28 cellular contexts compared by ENCODE assay signal in the genomic region with DNA sequence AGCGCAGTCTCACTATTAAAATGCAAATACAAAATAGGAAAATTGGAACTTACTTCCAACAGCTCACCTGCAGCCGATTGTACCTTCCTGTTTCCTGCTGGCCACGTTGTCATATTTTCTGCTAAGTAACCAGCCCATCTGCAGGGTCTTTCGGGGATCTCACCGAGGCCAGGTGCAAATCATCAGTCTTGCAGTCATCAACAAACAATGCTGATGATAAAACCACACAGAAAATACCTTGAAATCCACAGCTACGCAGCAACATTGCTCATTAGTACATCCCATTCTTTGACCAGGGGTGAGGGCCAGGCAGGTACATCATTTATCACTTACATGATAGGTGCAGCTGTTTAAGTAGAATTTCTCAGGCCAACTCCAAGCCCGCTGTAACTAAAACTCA.
"Had no signal": no experiment of that assay in that cellular context is flagged by ENCODE, and none has a peak within 500 bp of the region (broad histone marks: within the 10 kb centered on the region; RNA-seq: fewer than 3 reads in every experiment).

No MANE protein-coding gene starts in this region.

- H3K9me3 ChIP-seq: neutrophil, ovary, vagina had no signal

- H3K27ac Mint-ChIP-seq: activated CD4-positive, alpha-beta T cell treated with anti-CD3 and anti-CD28 coated beads, Interleukin-2, amount 10 ng/mL, durations not matched to agents 7 days and 5 days; activated CD8-positive, alpha-beta T cell treated with anti-CD3 and anti-CD28 coated beads, Interleukin-2, amount 10 ng/mL, durations not matched to agents 7 days and 5 days; activated naive CD4-positive, alpha-beta T cell treated with anti-CD3 and anti-CD28 coated beads, Interleukin-2, amount 50 U/mL, for 24 hours; activated T-cell treated with anti-CD3 and anti-CD28 coated beads, Interleukin-2, amount 50 U/mL, for 24 hours; activated T-helper 17 cell treated with anti-CD3 and anti-CD28 coated beads, Interleukin-2, amount 50 U/mL, for 72 hours; effector memory CD8-positive, alpha-beta T cell; mesothelial cell of epicardium; naive B cell; nephron progenitor cell; progenitor cell of endocrine pancreas; stimulated activated memory B cell treated with anti-CD40 and anti-IgM and Interleukin-4, amounts not matched to agents 10 μg/mL and 1 μg/mL and 100 μg/mL, for 72 hours had no signal

- H3K27me3 Mint-ChIP-seq: naive B cell; progenitor cell of endocrine pancreas; stimulated activated memory B cell treated with anti-CD40 and anti-IgM and Interleukin-4, amounts not matched to agents 10 μg/mL and 1 μg/mL and 100 μg/mL, for 72 hours had no signal

- DNase-seq: activated CD4-positive, alpha-beta T cell treated with anti-CD3 and anti-CD28 coated beads for 1 hour; activated CD4-positive, alpha-beta T cell treated with anti-CD3 and anti-CD28 coated beads, Interleukin-2, amount 10 ng/mL, durations not matched to agents 7 days and 5 days; activated CD8-positive, alpha-beta T cell treated with anti-CD3 and anti-CD28 coated beads, Interleukin-2, amount 10 ng/mL, durations not matched to agents 7 days and 5 days; activated gamma-delta T cell treated with Interleukin-2 at 50 U/mL for 16 hours; activated T-cell treated with anti-CD3 and anti-CD28 coated beads, Interleukin-2, amount 50 U/mL, for 24 hours; cortex of kidney; effector memory CD8-positive, alpha-beta T cell; left cardiac atrium; mammary epithelial cell; naive B cell; nephron progenitor cell; stimulated activated CD4-positive, alpha-beta T cell treated with anti-CD3 and anti-CD28 coated beads, Interleukin-4, amount 100 ng/mL, for 24 hours; stimulated activated naive CD8-positive, alpha-beta T cell treated with anti-CD3 and anti-CD28 coated beads, Interleukin-15, amount 100 ng/mL, for 72 hours; T-helper 2 cell had no signal

- H3K27me3 ChIP-seq: cardiac muscle cell, hepatocyte, ovary, tibial nerve, vagina had no signal

- H3K36me3 Mint-ChIP-seq: activated naive CD4-positive, alpha-beta T cell treated with anti-CD3 and anti-CD28 coated beads, Interleukin-2, amount 50 U/mL, for 24 hours; naive B cell; stimulated activated memory B cell treated with anti-CD40 and anti-IgM and Interleukin-4, amounts not matched to agents 10 μg/mL and 1 μg/mL and 100 μg/mL, for 72 hours had no signal

- H3K27ac ChIP-seq: cardiac muscle cell, gastroesophageal sphincter, hepatocyte, neutrophil, ovary, skin epidermis, tibial nerve, vagina had no signal

- H3K4me2 ChIP-seq: hepatocyte had no signal

- H3K4me1 ChIP-seq: gastroesophageal sphincter, tibial nerve, vagina had no signal

- H3K9me3 Mint-ChIP-seq: activated naive CD4-positive, alpha-beta T cell treated with anti-CD3 and anti-CD28 coated beads, Interleukin-2, amount 50 U/mL, for 24 hours; activated T-helper 17 cell treated with anti-CD3 and anti-CD28 coated beads, Interleukin-2, amount 50 U/mL, for 72 hours; effector memory CD8-positive, alpha-beta T cell had no signal

- H3K36me3 ChIP-seq: cardiac muscle cell, gastroesophageal sphincter, neutrophil, ovary, tibial nerve, vagina had no signal

- H3K4me3 Mint-ChIP-seq: activated CD4-positive, alpha-beta T cell treated with anti-CD3 and anti-CD28 coated beads, Interleukin-2, amount 10 ng/mL, durations not matched to agents 7 days and 5 days; activated CD8-positive, alpha-beta T cell treated with anti-CD3 and anti-CD28 coated beads, Interleukin-2, amount 10 ng/mL, durations not matched to agents 7 days and 5 days; activated naive CD4-positive, alpha-beta T cell treated with anti-CD3 and anti-CD28 coated beads, Interleukin-2, amount 50 U/mL, for 24 hours; activated T-cell treated with anti-CD3 and anti-CD28 coated beads, Interleukin-2, amount 50 U/mL, for 24 hours; activated T-helper 17 cell treated with anti-CD3 and anti-CD28 coated beads, Interleukin-2, amount 50 U/mL, for 72 hours; effector memory CD8-positive, alpha-beta T cell; mesothelial cell of epicardium; naive B cell; nephron progenitor cell; stimulated activated memory B cell treated with anti-CD40 and anti-IgM and Interleukin-4, amounts not matched to agents 10 μg/mL and 1 μg/mL and 100 μg/mL, for 72 hours; stimulated activated naive CD8-positive, alpha-beta T cell treated with anti-CD3 and anti-CD28 coated beads, Interleukin-15, amount 100 ng/mL, for 72 hours had no signal

- H2AFZ ChIP-seq: hepatocyte had no signal

- H3K4me3 ChIP-seq: cardiac muscle cell, gastroesophageal sphincter, hepatocyte, ovary, skin epidermis, tibial nerve, vagina had no signal

- H3K4me1 Mint-ChIP-seq: activated CD4-positive, alpha-beta T cell treated with anti-CD3 and anti-CD28 coated beads, Interleukin-2, amount 10 ng/mL, durations not matched to agents 7 days and 5 days; activated naive CD4-positive, alpha-beta T cell treated with anti-CD3 and anti-CD28 coated beads, Interleukin-2, amount 50 U/mL, for 24 hours; activated T-helper 17 cell treated with anti-CD3 and anti-CD28 coated beads, Interleukin-2, amount 50 U/mL, for 72 hours; mesothelial cell of epicardium; nephron progenitor cell had no signal

- H3K79me2 ChIP-seq: hepatocyte had no signal

- ATAC-seq: activated CD8-positive, alpha-beta T cell treated with anti-CD3 and anti-CD28 coated beads, Interleukin-2, amount 10 ng/mL, durations not matched to agents 7 days and 5 days; activated T-helper 17 cell treated with anti-CD3 and anti-CD28 coated beads, Interleukin-2, amount 50 U/mL, for 72 hours; effector memory CD8-positive, alpha-beta T cell; gastroesophageal sphincter; left cardiac atrium; sciatic nerve; stimulated activated memory B cell treated with anti-CD40 and anti-IgM and Interleukin-4, amounts not matched to agents 10 μg/mL and 1 μg/mL and 100 μg/mL, for 72 hours; stimulated activated naive CD8-positive, alpha-beta T cell treated with anti-CD3 and anti-CD28 coated beads, Interleukin-15, amount 100 ng/mL, for 72 hours had no signal
